In the genomic region with DNA sequence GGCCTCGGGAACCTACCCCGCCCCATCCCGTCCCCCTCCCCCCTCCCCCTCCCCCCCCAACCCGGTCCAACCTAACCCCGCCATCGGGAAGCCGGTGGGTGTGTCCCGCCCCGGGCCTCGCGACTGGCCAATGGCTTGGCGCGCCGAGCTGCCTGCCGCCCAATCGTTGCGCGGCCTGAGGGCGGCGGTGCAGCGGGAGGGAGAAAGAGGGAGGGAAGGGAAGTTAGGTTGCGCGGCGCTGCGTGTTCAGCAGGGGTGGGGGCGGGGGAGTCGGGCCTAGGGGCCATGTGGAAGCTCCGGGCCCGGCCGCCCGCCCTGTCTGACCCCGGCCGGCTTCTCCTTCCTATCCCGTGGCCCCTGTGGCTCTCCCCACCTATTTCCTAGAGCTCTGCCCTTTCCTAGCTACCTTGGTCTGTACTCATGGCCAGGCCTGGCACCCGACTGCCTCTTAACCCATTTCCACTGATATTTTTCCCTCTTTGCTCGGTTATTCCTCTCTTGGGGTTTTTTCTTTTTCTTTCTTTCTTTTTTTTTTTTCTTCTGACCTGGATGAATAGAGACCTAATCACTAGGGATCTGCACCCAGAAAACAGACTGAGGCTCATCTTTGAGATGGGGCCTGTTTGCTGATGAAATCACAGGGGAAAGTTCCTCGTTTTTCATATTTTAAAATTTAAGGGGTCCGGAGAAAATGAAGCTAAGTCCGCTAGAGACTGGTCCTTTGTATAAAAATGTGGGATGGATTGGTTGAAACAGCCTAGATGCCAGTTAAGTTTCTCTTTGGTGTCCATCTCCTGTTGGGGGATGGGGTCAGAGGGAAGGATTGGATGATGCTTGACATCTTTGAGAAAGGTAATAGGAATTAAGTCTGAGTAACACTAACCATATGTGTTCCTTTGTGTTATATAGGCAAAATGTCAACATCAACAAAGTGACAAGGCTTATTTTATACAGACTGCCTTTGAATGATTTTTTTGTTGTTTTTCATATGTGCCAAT, we compare ENCODE assay signal across 1 cellular context.
TF ChIP-seq lines count a peak whose summit lies in the region.

No MANE protein-coding gene starts in this region.

TF ChIP-seq in H1, 55 proteins besides CTCF, POLR2A, EP300 and RAD21:
- TF ChIP-seq POLR2AphosphoS5 (IDR thresholded peaks at IDR 0.05; ENCODE audit: low read depth, low read length), result no peak; the same call in 1 of the 2 replicates
- peak; percentile 38; the same call in 1 of the 2 replicates for TF ChIP-seq TAF1 (IDR thresholded peaks at IDR 0.05; ENCODE audit: low read depth, low read length)
- peak; percentile 70; the same call in 1 of the 2 replicates for TF ChIP-seq CREB1 (IDR thresholded peaks at IDR 0.05)
- TF ChIP-seq RXRA (IDR thresholded peaks at IDR 0.05; ENCODE audit: insufficient read depth, low read depth, low read length), result no peak
- 0 out of 2 replicates have a peak, but pooled peaks have one; percentile 21 for TF ChIP-seq YY1 (IDR thresholded peaks at IDR 0.05; ENCODE audit: low read depth, low read length)
- TF ChIP-seq RFX5 (IDR thresholded peaks at IDR 0.05; ENCODE audit: borderline replicate concordance, low read depth, low read length), result no peak
- TF ChIP-seq SP1 (IDR thresholded peaks at IDR 0.05; ENCODE audit: low read depth, low read length), result peak; percentile 84; the same call in 1 of the 2 replicates
- no peak for TF ChIP-seq RBBP5 (IDR thresholded peaks at IDR 0.05; ENCODE audit: borderline replicate concordance, low read depth, low read length)
- TF ChIP-seq FOSL1 (IDR thresholded peaks at IDR 0.05; ENCODE audit: insufficient read depth, low read depth, low read length), result no peak
- TF ChIP-seq, protein P1, sequence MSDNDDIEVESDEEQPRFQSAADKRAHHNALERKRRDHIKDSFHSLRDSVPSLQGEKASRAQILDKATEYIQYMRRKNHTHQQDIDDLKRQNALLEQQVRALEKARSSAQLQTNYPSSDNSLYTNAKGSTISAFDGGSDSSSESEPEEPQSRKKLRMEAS (IDR thresholded peaks at IDR 0.05), result peak; percentile 87
- no peak for TF ChIP-seq MAFK (IDR thresholded peaks at IDR 0.05; ENCODE audit: low read depth, low read length)
- no peak for TF ChIP-seq RNF2 (IDR thresholded peaks at IDR 0.05; ENCODE audit: borderline replicate concordance, low read depth, low read length, missing control alignments, poor library complexity, severe bottlenecking)
- no peak for TF ChIP-seq SAP30 (IDR thresholded peaks at IDR 0.05; ENCODE audit: insufficient read depth, insufficient replicate concordance, low read length)
- no peak for TF ChIP-seq HDAC6 (IDR thresholded peaks at IDR 0.05; ENCODE audit: low read depth, low read length)
- no peak; the same call in 1 of the 2 replicates for TF ChIP-seq KDM5A (IDR thresholded peaks at IDR 0.05; ENCODE audit: low read length)
- TF ChIP-seq PHF8 (conservative IDR thresholded peaks at IDR 0.05; ENCODE audit: low read depth, low read length), result 0 out of 2 replicates have a peak, but pooled peaks have one; percentile 3
- TF ChIP-seq CBX8 (IDR thresholded peaks at IDR 0.05; ENCODE audit: borderline replicate concordance, low read depth, low read length), result no peak
- TF ChIP-seq EGR1 (IDR thresholded peaks at IDR 0.05; ENCODE audit: borderline replicate concordance, low read depth, low read length), result peak; percentile 58; the same call in 1 of the 2 replicates
- TF ChIP-seq SIN3A (conservative IDR thresholded peaks at IDR 0.05 in 1 of 2, IDR thresholded peaks at IDR 0.05 in 1 of 2; ENCODE audit: low read depth in 1 of 2, low read length in 2 of 2), result peak in 1 of 2 experiments; percentile 83; a peak in 2 of 4 replicates
- peak; percentile 20; the same call in 1 of the 2 replicates for TF ChIP-seq E2F6 (IDR thresholded peaks at IDR 0.05)
- TF ChIP-seq ZNF274 (IDR thresholded peaks at IDR 0.05; ENCODE audit: borderline replicate concordance, extremely low read depth, low read length), result no peak
- TF ChIP-seq SUZ12 (IDR thresholded peaks at IDR 0.05; ENCODE audit: low read length), result no peak
- TF ChIP-seq JUN (IDR thresholded peaks at IDR 0.05; ENCODE audit: low read depth, low read length), result no peak
- TF ChIP-seq SP2 (IDR thresholded peaks at IDR 0.05; ENCODE audit: low read length), result peak; percentile 38; the same call in 1 of the 2 replicates
TF ChIP-seq in H1: peak in this region for 10.
